ENCODE assay signal across 1 cellular context in genomic region chr1:212858461-212859265, GRCh38.
TF ChIP-seq lines count a peak whose summit lies in the region.

No MANE protein-coding gene starts in this region.

TF ChIP-seq in HEK293, 187 proteins besides CTCF, POLR2A, EP300 and RAD21 (continued from another document and continues in another):
- TF ChIP-seq ZNF837 (tag by site-specific recombination; IDR thresholded peaks at IDR 0.05) (no peak), ZNF121 (tag by site-specific recombination; IDR thresholded peaks at IDR 0.05) (peak; percentile 53; the same call in 1 of the 2 replicates), PRDM6 (tag by site-specific recombination; IDR thresholded peaks at IDR 0.05) (no peak), ZNF280C (tag by site-specific recombination; IDR thresholded peaks at IDR 0.05) (no peak), HOXA7 (CRISPR knock-in tag; IDR thresholded peaks at IDR 0.05; ENCODE audit: borderline replicate concordance) (no peak), ZNF280D (tag by site-specific recombination; IDR thresholded peaks at IDR 0.05) (no peak), MZF1 (tag by site-specific recombination; IDR thresholded peaks at IDR 0.05; ENCODE audit: borderline replicate concordance) (no peak), ZNF692 (tag by site-specific recombination; IDR thresholded peaks at IDR 0.05) (no peak; the same call in 1 of the 2 replicates), ZNF223 (tag by site-specific recombination; IDR thresholded peaks at IDR 0.05) (peak; percentile 7), ZNF645 (tag by site-specific recombination; IDR thresholded peaks at IDR 0.05) (no peak), ZNF514 (tag by site-specific recombination; IDR thresholded peaks at IDR 0.05) (no peak), PATZ1 (tag by site-specific recombination; IDR thresholded peaks at IDR 0.05) (peak; percentile 63), SP2 (tag by site-specific recombination; IDR thresholded peaks at IDR 0.05) (no peak), PBX3 (CRISPR knock-in tag; IDR thresholded peaks at IDR 0.05) (no peak; the same call in 1 of the 2 replicates), KLF7 (tag by site-specific recombination; IDR thresholded peaks at IDR 0.05; ENCODE audit: borderline replicate concordance) (peak; percentile 24; the same call in 1 of the 2 replicates), REPIN1 (tag by site-specific recombination; IDR thresholded peaks at IDR 0.05; ENCODE audit: low read depth) (0 out of 2 replicates have a peak, but pooled peaks have one; percentile 43), ZNF670 (tag by site-specific recombination; IDR thresholded peaks at IDR 0.05; ENCODE audit: low read depth) (no peak), ZNF214 (tag by site-specific recombination; IDR thresholded peaks at IDR 0.05; ENCODE audit: borderline replicate concordance) (no peak), ZSCAN30 (tag by site-specific recombination; IDR thresholded peaks at IDR 0.05) (0 out of 2 replicates have a peak, but pooled peaks have one; percentile 7), ZIC2 (tag by site-specific recombination; IDR thresholded peaks at IDR 0.05) (peak; percentile 57), HIC1 (tag by site-specific recombination; IDR thresholded peaks at IDR 0.05) (peak; percentile 11; the same call in 1 of the 2 replicates), ZNF362 (tag by site-specific recombination; IDR thresholded peaks at IDR 0.05) (no peak), ZNF274 (IDR thresholded peaks at IDR 0.05; ENCODE audit: low read length) (no peak), ZNF274 (tag by site-specific recombination; IDR thresholded peaks at IDR 0.05; ENCODE audit: borderline replicate concordance) (no peak), ZNF623 (tag by site-specific recombination; IDR thresholded peaks at IDR 0.05) (no peak), ZNF548 (tag by site-specific recombination; IDR thresholded peaks at IDR 0.05) (no peak), GLI2 (tag by site-specific recombination; IDR thresholded peaks at IDR 0.05; ENCODE audit: borderline replicate concordance, low read depth) (no peak), ZNF501 (tag by site-specific recombination; IDR thresholded peaks at IDR 0.05) (no peak), ZBTB8A (tag by site-specific recombination; IDR thresholded peaks at IDR 0.05) (peak; percentile 75), ZNF202 (tag by site-specific recombination; IDR thresholded peaks at IDR 0.05; ENCODE audit: borderline replicate concordance) (no peak), ZNF513 (tag by site-specific recombination; IDR thresholded peaks at IDR 0.05) (peak; percentile 44; the same call in 1 of the 2 replicates), ZNF335 (tag by site-specific recombination; conservative IDR thresholded peaks at IDR 0.05) (peak; percentile 98), ZNF704 (tag by site-specific recombination; IDR thresholded peaks at IDR 0.05) (no peak), PRDM1 (tag by site-specific recombination; IDR thresholded peaks at IDR 0.05) (no peak), ZNF596 (tag by site-specific recombination; IDR thresholded peaks at IDR 0.05) (no peak), TRIM28 (IDR thresholded peaks at IDR 0.05; ENCODE audit: borderline replicate concordance, low read length) (peak; percentile 33; the same call in 1 of the 2 replicates), ZNF530 (tag by site-specific recombination; IDR thresholded peaks at IDR 0.05; ENCODE audit: low read depth) (no peak), ZNF169 (tag by site-specific recombination; IDR thresholded peaks at IDR 0.05) (no peak), FEZF1 (tag by site-specific recombination; IDR thresholded peaks at IDR 0.05) (no peak), ZBTB48 (tag by site-specific recombination; IDR thresholded peaks at IDR 0.05) (peak; percentile 23; the same call in 1 of the 2 replicates), ZNF146 (tag by site-specific recombination; IDR thresholded peaks at IDR 0.05) (0 out of 2 replicates have a peak, but pooled peaks have one; percentile 17), ZNF248 (tag by site-specific recombination; IDR thresholded peaks at IDR 0.05) (no peak)
